ENCODE assay signal across 7 cellular contexts in the genomic region with DNA sequence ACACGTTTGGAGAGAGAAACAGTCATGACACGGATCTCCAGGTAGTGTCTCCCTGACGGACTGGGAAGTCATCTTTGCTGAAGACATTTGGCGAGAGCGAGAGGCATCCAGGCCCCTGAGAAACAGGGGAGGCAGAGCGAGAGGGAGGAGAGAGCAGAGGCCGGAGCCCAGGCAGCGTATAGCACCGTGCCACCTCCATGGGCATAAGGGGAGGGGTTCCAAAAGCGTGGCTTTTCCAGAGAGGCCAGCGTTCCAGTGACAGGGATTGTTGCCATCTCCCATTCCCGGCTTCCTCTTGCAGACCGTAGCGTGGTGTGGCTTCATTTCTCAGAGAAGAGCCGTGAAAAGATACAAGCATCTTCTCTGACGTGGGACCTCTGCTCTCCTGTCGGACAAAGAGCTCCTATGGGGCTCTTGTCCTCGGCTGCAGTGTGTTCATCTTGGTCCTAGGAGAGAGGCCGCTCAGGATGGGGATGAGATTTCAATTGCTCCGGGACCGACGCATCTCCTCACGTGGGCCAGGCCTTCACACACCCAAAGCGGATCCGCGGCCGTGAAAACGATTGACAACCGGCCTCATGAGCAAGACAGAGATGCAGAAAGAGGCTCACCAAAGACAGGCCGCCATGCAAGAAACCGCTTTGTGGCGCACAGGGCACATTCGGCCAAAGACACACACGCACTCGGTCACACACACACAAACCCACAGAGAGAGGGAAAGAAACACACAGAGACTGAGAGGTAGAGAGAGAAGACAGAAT.
DNase-seq lines count a peak whose midpoint lies in the region; ATAC-seq and TF ChIP-seq lines count a peak whose summit lies in the region.
"Not testable (repeated sequence)": the region's sequence is repeated elsewhere in the genome, so short reads cannot be mapped to it uniquely, and the experiment has no call there.

No MANE protein-coding gene starts in this region.

- H3K9me3 ChIP-seq in CD4-positive, CD25-positive, alpha-beta regulatory T cell (ENCODE audit: control insufficient read depth in 2 of 2, low read length in 2 of 2): not testable (repeated sequence)

- DNase-seq in CD4-positive, CD25-positive, alpha-beta regulatory T cell; activated CD4-positive, alpha-beta T cell treated with anti-CD3 and anti-CD28 coated beads, Interleukin-2, amount 10 ng/mL, durations not matched to agents 7 days and 5 days; endothelial cell (ENCODE audit: low spot score); naive thymus-derived CD8-positive, alpha-beta T cell; progenitor cell of endocrine pancreas (ENCODE audit: low spot score, unreplicated experiment): not testable (repeated sequence)

- peak overlapping the region in 3 of 4 donors; percentile 3 to 81 (median 80) for H3K4me3 Mint-ChIP-seq in CD4-positive, CD25-positive, alpha-beta regulatory T cell
- H3K4me3 Mint-ChIP-seq in IgD-negative memory B cell (peak overlapping the region in 3 of 4 donors; percentile 8 to 82 (median 80)), endothelial cell (ENCODE audit: unreplicated experiment) (peak overlapping the region; percentile 89)
- H3K4me3 Mint-ChIP-seq in activated CD4-positive, alpha-beta T cell treated with anti-CD3 and anti-CD28 coated beads, Interleukin-2, amount 10 ng/mL, durations not matched to agents 7 days and 5 days: peak overlapping the region; percentile 4
- peak overlapping the region; percentile 76 for H3K4me3 Mint-ChIP-seq in activated naive CD8-positive, alpha-beta T cell
- peak overlapping the region; percentile 29 to 77 (median 70) for H3K4me3 Mint-ChIP-seq in naive thymus-derived CD8-positive, alpha-beta T cell
- H3K4me3 Mint-ChIP-seq in progenitor cell of endocrine pancreas (ENCODE audit: low read depth): not testable (repeated sequence)

- not testable (repeated sequence) for TF ChIP-seq CTCF in endothelial cell (IDR thresholded peaks at IDR 0.05; ENCODE audit: unreplicated experiment); progenitor cell of endocrine pancreas (IDR thresholded peaks at IDR 0.05; ENCODE audit: unreplicated experiment)

- not testable (repeated sequence) for H3K9me3 Mint-ChIP-seq in CD4-positive, CD25-positive, alpha-beta regulatory T cell; IgD-negative memory B cell; activated CD4-positive, alpha-beta T cell treated with anti-CD3 and anti-CD28 coated beads, Interleukin-2, amount 10 ng/mL, durations not matched to agents 7 days and 5 days; activated naive CD8-positive, alpha-beta T cell (ENCODE audit: low read depth); endothelial cell (ENCODE audit: unreplicated experiment); naive thymus-derived CD8-positive, alpha-beta T cell; progenitor cell of endocrine pancreas (ENCODE audit: low read depth)

- not testable (repeated sequence) for H3K36me3 Mint-ChIP-seq in CD4-positive, CD25-positive, alpha-beta regulatory T cell; IgD-negative memory B cell; activated CD4-positive, alpha-beta T cell treated with anti-CD3 and anti-CD28 coated beads, Interleukin-2, amount 10 ng/mL, durations not matched to agents 7 days and 5 days (ENCODE audit: low read depth); activated naive CD8-positive, alpha-beta T cell; naive thymus-derived CD8-positive, alpha-beta T cell; progenitor cell of endocrine pancreas (ENCODE audit: insufficient read depth)
- peaks cover 25% of the 10 kb centered on the region for H3K36me3 Mint-ChIP-seq in endothelial cell (ENCODE audit: low read depth, unreplicated experiment)

- H3K4me1 Mint-ChIP-seq in CD4-positive, CD25-positive, alpha-beta regulatory T cell: peaks cover 0 to 54% (median 10%) of the 10 kb centered on the region in 4 donors
- H3K4me1 Mint-ChIP-seq in IgD-negative memory B cell (peaks cover 10 to 24% (median 16%) of the 10 kb centered on the region in 3 donors), endothelial cell (ENCODE audit: unreplicated experiment) (peaks cover 51% of the 10 kb centered on the region)
- H3K4me1 Mint-ChIP-seq in activated CD4-positive, alpha-beta T cell treated with anti-CD3 and anti-CD28 coated beads, Interleukin-2, amount 10 ng/mL, durations not matched to agents 7 days and 5 days: peaks cover 30% of the 10 kb centered on the region
- peaks cover 42% of the 10 kb centered on the region for H3K4me1 Mint-ChIP-seq in activated naive CD8-positive, alpha-beta T cell (ENCODE audit: low read depth)
- peaks cover 26 to 49% (median 43%) of the 10 kb centered on the region in 4 donors for H3K4me1 Mint-ChIP-seq in naive thymus-derived CD8-positive, alpha-beta T cell
- H3K4me1 Mint-ChIP-seq in progenitor cell of endocrine pancreas (ENCODE audit: low read depth): not testable (repeated sequence)

- H3K27me3 Mint-ChIP-seq in CD4-positive, CD25-positive, alpha-beta regulatory T cell: peaks cover 28% of the 10 kb centered on the region
- peaks cover 44% of the 10 kb centered on the region for H3K27me3 Mint-ChIP-seq in IgD-negative memory B cell
- peaks cover 55% of the 10 kb centered on the region for H3K27me3 Mint-ChIP-seq in activated CD4-positive, alpha-beta T cell treated with anti-CD3 and anti-CD28 coated beads, Interleukin-2, amount 10 ng/mL, durations not matched to agents 7 days and 5 days
- peaks cover 22% of the 10 kb centered on the region for H3K27me3 Mint-ChIP-seq in activated naive CD8-positive, alpha-beta T cell
- peaks cover 43% of the 10 kb centered on the region for H3K27me3 Mint-ChIP-seq in endothelial cell (ENCODE audit: unreplicated experiment)
- peaks cover 22 to 63% (median 57%) of the 10 kb centered on the region in 5 donors for H3K27me3 Mint-ChIP-seq in naive thymus-derived CD8-positive, alpha-beta T cell
- H3K27me3 Mint-ChIP-seq in progenitor cell of endocrine pancreas: peaks cover 78% of the 10 kb centered on the region

- POLR2A ChIA-PET in activated CD4-positive, alpha-beta T cell treated with anti-CD3 and anti-CD28 coated beads, Interleukin-2, amount 10 ng/mL, durations not matched to agents 7 days and 5 days (lab: Charles Lee); naive thymus-derived CD8-positive, alpha-beta T cell (lab: Charles Lee): not testable (repeated sequence)

- H3K4me3 ChIP-seq in CD4-positive, CD25-positive, alpha-beta regulatory T cell (ENCODE audit: low read depth, low read length): not testable (repeated sequence)

- CTCF ChIA-PET in activated CD4-positive, alpha-beta T cell treated with anti-CD3 and anti-CD28 coated beads, Interleukin-2, amount 10 ng/mL, durations not matched to agents 7 days and 5 days (lab: Charles Lee): not testable (repeated sequence)

- H3K4me1 ChIP-seq in CD4-positive, CD25-positive, alpha-beta regulatory T cell (ENCODE audit: control insufficient read depth, insufficient read depth, low read length, poor library complexity, severe bottlenecking): peaks cover 25% of the 10 kb centered on the region

- ATAC-seq in CD4-positive, CD25-positive, alpha-beta regulatory T cell (ENCODE audit: low read depth in 2 of 2); naive thymus-derived CD8-positive, alpha-beta T cell: not testable (repeated sequence)

- not testable (repeated sequence) for H3K27ac Mint-ChIP-seq in CD4-positive, CD25-positive, alpha-beta regulatory T cell; IgD-negative memory B cell; activated CD4-positive, alpha-beta T cell treated with anti-CD3 and anti-CD28 coated beads, Interleukin-2, amount 10 ng/mL, durations not matched to agents 7 days and 5 days; endothelial cell (ENCODE audit: unreplicated experiment)
- H3K27ac Mint-ChIP-seq in activated naive CD8-positive, alpha-beta T cell: peak overlapping the region; percentile 34
- peak overlapping the region in 1 of 10 donors; percentile 8 for H3K27ac Mint-ChIP-seq in naive thymus-derived CD8-positive, alpha-beta T cell
- H3K27ac Mint-ChIP-seq in progenitor cell of endocrine pancreas: peak overlapping the region; percentile 8

- H3K36me3 ChIP-seq in CD4-positive, CD25-positive, alpha-beta regulatory T cell (ENCODE audit: control insufficient read depth, insufficient read depth, low read length): not testable (repeated sequence)

- not testable (repeated sequence) for H3K27ac ChIP-seq in CD4-positive, CD25-positive, alpha-beta regulatory T cell (ENCODE audit: insufficient read depth, low read length, poor library complexity, severe bottlenecking)

- not testable (repeated sequence) for H3K27me3 ChIP-seq in CD4-positive, CD25-positive, alpha-beta regulatory T cell (ENCODE audit: control insufficient read depth, insufficient read depth, low read length)
